1 cellular context compared by ENCODE assay signal in the genomic region with DNA sequence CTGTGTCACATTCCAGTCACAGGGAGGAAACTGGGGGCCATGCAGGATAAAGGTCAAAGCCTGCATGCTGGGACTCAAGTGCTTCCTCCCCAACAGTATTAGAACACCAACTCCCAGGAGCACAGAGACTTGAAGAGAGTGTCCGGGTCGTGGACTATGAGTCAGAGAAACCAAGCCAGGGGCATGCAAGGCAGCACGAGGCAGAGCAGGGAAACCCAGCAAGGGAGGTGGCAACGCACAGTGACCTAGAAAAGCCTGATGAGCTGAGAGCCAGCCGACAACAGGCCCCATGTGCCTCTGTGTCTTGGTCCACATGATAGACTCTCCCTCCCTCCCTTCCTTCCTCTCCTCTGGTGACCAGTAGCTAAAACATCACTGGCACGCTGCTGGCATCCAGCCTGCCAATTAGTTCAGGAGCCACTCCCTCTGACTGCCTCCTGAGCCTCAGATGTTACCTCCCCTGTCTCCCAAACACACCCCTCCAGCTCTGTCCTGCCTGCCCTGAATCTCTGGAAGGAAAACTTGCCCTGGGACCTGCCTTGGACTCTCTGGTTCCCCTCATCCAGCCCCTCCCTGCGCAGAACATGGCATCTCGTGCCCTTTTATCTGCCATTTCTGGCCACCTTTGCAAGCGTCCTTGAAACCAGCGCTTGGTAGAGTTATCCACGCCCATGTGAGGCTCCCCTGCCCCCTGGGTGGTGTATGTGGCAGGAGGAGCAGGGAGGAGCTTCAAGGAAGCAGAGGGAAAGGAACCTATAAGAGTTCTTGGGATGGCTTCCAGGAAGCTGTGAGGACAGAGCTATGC.
TF ChIP-seq lines count a peak whose summit lies in the region.

No MANE protein-coding gene starts in this region.

TF ChIP-seq in K562, 482 proteins besides CTCF, POLR2A, EP300 and RAD21:
- TF ChIP-seq RFX7 (CRISPR knock-in tag; IDR thresholded peaks at IDR 0.05) (no peak), MCM3 (IDR thresholded peaks at IDR 0.05) (no peak), SIN3B (IDR thresholded peaks at IDR 0.05; ENCODE audit: low read depth) (no peak), FOXM1 (IDR thresholded peaks at IDR 0.05; ENCODE audit: low read depth) (no peak), FOXM1 (CRISPR knock-in tag; IDR thresholded peaks at IDR 0.05; ENCODE audit: low read depth) (no peak)
